Comparison of ENCODE assay signal across 2 cellular contexts in the genomic region with DNA sequence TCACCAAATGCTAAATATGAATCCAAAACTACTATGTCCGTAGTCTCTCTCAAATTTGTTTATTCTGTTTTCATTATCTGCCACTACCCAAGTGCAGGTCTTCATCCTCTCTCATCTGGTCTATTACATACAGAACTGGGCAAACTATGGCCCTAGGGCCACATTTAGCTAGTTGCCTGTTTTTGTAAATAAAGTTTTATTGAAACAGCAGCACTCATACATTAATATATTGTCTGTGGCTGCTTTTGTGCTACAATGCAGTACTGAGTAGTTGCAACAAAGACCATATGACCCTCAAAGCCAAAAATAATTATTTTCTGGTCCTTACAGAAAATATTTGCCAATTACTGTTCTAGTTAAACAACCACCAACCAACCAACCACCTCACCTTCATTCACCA.
TF ChIP-seq lines count a peak whose summit lies in the region.

No MANE protein-coding gene starts in this region.

TF ChIP-seq in GM12878, 131 proteins besides CTCF, POLR2A, EP300 and RAD21:
- TF ChIP-seq FOXM1 (IDR thresholded peaks at IDR 0.05; ENCODE audit: low read depth, low read length), result no peak
- TF ChIP-seq, protein P1, sequence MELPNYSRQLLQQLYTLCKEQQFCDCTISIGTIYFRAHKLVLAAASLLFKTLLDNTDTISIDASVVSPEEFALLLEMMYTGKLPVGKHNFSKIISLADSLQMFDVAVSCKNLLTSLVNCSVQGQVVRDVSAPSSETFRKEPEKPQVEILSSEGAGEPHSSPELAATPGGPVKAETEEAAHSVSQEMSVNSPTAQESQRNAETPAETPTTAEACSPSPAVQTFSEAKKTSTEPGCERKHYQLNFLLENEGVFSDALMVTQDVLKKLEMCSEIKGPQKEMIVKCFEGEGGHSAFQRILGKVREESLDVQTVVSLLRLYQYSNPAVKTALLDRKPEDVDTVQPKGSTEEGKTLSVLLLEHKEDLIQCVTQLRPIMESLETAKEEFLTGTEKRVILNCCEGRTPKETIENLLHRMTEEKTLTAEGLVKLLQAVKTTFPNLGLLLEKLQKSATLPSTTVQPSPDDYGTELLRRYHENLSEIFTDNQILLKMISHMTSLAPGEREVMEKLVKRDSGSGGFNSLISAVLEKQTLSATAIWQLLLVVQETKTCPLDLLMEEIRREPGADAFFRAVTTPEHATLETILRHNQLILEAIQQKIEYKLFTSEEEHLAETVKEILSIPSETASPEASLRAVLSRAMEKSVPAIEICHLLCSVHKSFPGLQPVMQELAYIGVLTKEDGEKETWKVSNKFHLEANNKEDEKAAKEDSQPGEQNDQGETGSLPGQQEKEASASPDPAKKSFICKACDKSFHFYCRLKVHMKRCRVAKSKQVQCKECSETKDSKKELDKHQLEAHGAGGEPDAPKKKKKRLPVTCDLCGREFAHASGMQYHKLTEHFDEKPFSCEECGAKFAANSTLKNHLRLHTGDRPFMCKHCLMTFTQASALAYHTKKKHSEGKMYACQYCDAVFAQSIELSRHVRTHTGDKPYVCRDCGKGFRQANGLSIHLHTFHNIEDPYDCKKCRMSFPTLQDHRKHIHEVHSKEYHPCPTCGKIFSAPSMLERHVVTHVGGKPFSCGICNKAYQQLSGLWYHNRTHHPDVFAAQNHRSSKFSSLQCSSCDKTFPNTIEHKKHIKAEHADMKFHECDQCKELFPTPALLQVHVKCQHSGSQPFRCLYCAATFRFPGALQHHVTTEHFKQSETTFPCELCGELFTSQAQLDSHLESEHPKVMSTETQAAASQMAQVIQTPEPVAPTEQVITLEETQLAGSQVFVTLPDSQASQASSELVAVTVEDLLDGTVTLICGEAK (IDR thresholded peaks at IDR 0.05; ENCODE audit: borderline replicate concordance), result peak; percentile 62

TF ChIP-seq in K562, 482 proteins besides CTCF, POLR2A, EP300 and RAD21:
- TF ChIP-seq, protein P2, sequence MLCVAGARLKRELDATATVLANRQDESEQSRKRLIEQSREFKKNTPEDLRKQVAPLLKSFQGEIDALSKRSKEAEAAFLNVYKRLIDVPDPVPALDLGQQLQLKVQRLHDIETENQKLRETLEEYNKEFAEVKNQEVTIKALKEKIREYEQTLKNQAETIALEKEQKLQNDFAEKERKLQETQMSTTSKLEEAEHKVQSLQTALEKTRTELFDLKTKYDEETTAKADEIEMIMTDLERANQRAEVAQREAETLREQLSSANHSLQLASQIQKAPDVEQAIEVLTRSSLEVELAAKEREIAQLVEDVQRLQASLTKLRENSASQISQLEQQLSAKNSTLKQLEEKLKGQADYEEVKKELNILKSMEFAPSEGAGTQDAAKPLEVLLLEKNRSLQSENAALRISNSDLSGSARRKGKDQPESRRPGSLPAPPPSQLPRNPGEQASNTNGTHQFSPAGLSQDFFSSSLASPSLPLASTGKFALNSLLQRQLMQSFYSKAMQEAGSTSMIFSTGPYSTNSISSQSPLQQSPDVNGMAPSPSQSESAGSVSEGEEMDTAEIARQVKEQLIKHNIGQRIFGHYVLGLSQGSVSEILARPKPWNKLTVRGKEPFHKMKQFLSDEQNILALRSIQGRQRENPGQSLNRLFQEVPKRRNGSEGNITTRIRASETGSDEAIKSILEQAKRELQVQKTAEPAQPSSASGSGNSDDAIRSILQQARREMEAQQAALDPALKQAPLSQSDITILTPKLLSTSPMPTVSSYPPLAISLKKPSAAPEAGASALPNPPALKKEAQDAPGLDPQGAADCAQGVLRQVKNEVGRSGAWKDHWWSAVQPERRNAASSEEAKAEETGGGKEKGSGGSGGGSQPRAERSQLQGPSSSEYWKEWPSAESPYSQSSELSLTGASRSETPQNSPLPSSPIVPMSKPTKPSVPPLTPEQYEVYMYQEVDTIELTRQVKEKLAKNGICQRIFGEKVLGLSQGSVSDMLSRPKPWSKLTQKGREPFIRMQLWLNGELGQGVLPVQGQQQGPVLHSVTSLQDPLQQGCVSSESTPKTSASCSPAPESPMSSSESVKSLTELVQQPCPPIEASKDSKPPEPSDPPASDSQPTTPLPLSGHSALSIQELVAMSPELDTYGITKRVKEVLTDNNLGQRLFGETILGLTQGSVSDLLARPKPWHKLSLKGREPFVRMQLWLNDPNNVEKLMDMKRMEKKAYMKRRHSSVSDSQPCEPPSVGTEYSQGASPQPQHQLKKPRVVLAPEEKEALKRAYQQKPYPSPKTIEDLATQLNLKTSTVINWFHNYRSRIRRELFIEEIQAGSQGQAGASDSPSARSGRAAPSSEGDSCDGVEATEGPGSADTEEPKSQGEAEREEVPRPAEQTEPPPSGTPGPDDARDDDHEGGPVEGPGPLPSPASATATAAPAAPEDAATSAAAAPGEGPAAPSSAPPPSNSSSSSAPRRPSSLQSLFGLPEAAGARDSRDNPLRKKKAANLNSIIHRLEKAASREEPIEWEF (CRISPR knock-in tag; IDR thresholded peaks at IDR 0.05), result no peak
- TF ChIP-seq, protein P1 (IDR thresholded peaks at IDR 0.05), result peak; percentile 77
- TF ChIP-seq, protein P1 (CRISPR knock-in tag; IDR thresholded peaks at IDR 0.05), result no peak
